In the genomic region with DNA sequence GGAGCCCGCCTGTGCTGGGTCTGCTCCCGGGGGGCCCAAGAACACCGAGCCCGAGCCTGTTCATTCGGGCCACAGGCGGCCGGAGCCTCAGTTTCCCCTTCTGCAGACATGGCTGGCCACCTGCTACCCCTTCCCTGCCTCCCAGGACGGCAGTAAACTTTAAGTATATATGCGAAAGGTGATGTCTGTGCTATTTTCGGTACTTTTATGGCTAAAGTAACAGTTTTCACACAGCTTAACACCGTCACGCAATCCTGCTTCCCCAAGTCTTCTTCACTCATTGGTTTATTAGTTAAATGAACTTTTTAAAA, we compare ENCODE assay signal across 1 cellular context.
TF ChIP-seq lines count a peak whose summit lies in the region.

No MANE protein-coding gene starts in this region.

TF ChIP-seq in H1, 55 proteins besides CTCF, POLR2A, EP300 and RAD21 (continued from another document):
- TF ChIP-seq, protein P1, sequence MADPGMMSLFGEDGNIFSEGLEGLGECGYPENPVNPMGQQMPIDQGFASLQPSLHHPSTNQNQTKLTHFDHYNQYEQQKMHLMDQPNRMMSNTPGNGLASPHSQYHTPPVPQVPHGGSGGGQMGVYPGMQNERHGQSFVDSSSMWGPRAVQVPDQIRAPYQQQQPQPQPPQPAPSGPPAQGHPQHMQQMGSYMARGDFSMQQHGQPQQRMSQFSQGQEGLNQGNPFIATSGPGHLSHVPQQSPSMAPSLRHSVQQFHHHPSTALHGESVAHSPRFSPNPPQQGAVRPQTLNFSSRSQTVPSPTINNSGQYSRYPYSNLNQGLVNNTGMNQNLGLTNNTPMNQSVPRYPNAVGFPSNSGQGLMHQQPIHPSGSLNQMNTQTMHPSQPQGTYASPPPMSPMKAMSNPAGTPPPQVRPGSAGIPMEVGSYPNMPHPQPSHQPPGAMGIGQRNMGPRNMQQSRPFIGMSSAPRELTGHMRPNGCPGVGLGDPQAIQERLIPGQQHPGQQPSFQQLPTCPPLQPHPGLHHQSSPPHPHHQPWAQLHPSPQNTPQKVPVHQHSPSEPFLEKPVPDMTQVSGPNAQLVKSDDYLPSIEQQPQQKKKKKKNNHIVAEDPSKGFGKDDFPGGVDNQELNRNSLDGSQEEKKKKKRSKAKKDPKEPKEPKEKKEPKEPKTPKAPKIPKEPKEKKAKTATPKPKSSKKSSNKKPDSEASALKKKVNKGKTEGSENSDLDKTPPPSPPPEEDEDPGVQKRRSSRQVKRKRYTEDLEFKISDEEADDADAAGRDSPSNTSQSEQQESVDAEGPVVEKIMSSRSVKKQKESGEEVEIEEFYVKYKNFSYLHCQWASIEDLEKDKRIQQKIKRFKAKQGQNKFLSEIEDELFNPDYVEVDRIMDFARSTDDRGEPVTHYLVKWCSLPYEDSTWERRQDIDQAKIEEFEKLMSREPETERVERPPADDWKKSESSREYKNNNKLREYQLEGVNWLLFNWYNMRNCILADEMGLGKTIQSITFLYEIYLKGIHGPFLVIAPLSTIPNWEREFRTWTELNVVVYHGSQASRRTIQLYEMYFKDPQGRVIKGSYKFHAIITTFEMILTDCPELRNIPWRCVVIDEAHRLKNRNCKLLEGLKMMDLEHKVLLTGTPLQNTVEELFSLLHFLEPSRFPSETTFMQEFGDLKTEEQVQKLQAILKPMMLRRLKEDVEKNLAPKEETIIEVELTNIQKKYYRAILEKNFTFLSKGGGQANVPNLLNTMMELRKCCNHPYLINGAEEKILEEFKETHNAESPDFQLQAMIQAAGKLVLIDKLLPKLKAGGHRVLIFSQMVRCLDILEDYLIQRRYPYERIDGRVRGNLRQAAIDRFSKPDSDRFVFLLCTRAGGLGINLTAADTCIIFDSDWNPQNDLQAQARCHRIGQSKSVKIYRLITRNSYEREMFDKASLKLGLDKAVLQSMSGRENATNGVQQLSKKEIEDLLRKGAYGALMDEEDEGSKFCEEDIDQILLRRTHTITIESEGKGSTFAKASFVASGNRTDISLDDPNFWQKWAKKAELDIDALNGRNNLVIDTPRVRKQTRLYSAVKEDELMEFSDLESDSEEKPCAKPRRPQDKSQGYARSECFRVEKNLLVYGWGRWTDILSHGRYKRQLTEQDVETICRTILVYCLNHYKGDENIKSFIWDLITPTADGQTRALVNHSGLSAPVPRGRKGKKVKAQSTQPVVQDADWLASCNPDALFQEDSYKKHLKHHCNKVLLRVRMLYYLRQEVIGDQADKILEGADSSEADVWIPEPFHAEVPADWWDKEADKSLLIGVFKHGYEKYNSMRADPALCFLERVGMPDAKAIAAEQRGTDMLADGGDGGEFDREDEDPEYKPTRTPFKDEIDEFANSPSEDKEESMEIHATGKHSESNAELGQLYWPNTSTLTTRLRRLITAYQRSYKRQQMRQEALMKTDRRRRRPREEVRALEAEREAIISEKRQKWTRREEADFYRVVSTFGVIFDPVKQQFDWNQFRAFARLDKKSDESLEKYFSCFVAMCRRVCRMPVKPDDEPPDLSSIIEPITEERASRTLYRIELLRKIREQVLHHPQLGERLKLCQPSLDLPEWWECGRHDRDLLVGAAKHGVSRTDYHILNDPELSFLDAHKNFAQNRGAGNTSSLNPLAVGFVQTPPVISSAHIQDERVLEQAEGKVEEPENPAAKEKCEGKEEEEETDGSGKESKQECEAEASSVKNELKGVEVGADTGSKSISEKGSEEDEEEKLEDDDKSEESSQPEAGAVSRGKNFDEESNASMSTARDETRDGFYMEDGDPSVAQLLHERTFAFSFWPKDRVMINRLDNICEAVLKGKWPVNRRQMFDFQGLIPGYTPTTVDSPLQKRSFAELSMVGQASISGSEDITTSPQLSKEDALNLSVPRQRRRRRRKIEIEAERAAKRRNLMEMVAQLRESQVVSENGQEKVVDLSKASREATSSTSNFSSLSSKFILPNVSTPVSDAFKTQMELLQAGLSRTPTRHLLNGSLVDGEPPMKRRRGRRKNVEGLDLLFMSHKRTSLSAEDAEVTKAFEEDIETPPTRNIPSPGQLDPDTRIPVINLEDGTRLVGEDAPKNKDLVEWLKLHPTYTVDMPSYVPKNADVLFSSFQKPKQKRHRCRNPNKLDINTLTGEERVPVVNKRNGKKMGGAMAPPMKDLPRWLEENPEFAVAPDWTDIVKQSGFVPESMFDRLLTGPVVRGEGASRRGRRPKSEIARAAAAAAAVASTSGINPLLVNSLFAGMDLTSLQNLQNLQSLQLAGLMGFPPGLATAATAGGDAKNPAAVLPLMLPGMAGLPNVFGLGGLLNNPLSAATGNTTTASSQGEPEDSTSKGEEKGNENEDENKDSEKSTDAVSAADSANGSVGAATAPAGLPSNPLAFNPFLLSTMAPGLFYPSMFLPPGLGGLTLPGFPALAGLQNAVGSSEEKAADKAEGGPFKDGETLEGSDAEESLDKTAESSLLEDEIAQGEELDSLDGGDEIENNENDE (IDR thresholded peaks at IDR 0.05; ENCODE audit: insufficient replicate concordance, low read length) = no peak
- TF ChIP-seq RNF2 (IDR thresholded peaks at IDR 0.05; ENCODE audit: borderline replicate concordance, low read depth, low read length, missing control alignments, poor library complexity, severe bottlenecking) (no peak), BCL11A (IDR thresholded peaks at IDR 0.05; ENCODE audit: low read depth in 2 of 2, low read length in 2 of 2) (no peak)
